Comparison of ENCODE assay signal across 1 cellular context in the genomic region with DNA sequence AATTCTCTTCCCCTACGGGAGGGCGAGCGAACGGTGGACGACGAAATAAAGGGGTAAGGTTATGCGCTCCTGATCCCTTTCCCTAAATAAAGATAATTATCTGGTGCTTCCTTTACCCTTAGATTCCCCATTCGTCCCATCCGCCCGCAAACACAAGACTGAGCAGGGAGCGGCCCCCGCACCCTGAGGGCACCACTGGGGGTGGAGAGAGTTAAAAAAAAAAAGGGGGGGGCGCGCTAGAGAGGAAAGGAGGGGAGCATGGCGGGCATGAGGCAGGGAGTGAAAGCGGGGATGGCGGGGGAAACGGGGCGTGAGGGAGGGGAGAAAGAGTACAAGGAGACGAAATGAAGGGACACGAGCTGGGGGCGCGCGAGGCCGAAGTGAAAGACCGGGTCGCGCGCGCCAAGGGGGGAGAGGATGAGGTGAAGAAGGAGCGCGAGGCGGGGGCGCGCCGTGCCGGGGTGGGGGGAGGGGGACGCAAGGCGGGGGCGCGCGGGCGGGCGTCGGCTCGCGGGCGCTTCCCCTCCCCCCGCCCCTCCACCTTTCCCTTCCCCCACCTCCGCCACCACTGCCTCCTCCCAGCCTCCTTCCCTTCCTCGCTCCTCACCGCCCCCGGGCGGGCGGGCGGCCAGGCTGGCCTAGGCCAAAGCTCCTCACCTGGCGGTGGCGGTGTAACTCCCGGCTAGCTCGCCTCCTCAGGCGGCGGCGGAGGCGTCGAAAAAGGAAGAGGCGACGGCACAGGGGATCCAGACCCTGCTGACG.
TF ChIP-seq lines count a peak whose summit lies in the region.

No MANE protein-coding gene starts in this region.

TF ChIP-seq in K562, 482 proteins besides CTCF, POLR2A, EP300 and RAD21 (continued from another document and continues in another):
- TF ChIP-seq, protein P1, sequence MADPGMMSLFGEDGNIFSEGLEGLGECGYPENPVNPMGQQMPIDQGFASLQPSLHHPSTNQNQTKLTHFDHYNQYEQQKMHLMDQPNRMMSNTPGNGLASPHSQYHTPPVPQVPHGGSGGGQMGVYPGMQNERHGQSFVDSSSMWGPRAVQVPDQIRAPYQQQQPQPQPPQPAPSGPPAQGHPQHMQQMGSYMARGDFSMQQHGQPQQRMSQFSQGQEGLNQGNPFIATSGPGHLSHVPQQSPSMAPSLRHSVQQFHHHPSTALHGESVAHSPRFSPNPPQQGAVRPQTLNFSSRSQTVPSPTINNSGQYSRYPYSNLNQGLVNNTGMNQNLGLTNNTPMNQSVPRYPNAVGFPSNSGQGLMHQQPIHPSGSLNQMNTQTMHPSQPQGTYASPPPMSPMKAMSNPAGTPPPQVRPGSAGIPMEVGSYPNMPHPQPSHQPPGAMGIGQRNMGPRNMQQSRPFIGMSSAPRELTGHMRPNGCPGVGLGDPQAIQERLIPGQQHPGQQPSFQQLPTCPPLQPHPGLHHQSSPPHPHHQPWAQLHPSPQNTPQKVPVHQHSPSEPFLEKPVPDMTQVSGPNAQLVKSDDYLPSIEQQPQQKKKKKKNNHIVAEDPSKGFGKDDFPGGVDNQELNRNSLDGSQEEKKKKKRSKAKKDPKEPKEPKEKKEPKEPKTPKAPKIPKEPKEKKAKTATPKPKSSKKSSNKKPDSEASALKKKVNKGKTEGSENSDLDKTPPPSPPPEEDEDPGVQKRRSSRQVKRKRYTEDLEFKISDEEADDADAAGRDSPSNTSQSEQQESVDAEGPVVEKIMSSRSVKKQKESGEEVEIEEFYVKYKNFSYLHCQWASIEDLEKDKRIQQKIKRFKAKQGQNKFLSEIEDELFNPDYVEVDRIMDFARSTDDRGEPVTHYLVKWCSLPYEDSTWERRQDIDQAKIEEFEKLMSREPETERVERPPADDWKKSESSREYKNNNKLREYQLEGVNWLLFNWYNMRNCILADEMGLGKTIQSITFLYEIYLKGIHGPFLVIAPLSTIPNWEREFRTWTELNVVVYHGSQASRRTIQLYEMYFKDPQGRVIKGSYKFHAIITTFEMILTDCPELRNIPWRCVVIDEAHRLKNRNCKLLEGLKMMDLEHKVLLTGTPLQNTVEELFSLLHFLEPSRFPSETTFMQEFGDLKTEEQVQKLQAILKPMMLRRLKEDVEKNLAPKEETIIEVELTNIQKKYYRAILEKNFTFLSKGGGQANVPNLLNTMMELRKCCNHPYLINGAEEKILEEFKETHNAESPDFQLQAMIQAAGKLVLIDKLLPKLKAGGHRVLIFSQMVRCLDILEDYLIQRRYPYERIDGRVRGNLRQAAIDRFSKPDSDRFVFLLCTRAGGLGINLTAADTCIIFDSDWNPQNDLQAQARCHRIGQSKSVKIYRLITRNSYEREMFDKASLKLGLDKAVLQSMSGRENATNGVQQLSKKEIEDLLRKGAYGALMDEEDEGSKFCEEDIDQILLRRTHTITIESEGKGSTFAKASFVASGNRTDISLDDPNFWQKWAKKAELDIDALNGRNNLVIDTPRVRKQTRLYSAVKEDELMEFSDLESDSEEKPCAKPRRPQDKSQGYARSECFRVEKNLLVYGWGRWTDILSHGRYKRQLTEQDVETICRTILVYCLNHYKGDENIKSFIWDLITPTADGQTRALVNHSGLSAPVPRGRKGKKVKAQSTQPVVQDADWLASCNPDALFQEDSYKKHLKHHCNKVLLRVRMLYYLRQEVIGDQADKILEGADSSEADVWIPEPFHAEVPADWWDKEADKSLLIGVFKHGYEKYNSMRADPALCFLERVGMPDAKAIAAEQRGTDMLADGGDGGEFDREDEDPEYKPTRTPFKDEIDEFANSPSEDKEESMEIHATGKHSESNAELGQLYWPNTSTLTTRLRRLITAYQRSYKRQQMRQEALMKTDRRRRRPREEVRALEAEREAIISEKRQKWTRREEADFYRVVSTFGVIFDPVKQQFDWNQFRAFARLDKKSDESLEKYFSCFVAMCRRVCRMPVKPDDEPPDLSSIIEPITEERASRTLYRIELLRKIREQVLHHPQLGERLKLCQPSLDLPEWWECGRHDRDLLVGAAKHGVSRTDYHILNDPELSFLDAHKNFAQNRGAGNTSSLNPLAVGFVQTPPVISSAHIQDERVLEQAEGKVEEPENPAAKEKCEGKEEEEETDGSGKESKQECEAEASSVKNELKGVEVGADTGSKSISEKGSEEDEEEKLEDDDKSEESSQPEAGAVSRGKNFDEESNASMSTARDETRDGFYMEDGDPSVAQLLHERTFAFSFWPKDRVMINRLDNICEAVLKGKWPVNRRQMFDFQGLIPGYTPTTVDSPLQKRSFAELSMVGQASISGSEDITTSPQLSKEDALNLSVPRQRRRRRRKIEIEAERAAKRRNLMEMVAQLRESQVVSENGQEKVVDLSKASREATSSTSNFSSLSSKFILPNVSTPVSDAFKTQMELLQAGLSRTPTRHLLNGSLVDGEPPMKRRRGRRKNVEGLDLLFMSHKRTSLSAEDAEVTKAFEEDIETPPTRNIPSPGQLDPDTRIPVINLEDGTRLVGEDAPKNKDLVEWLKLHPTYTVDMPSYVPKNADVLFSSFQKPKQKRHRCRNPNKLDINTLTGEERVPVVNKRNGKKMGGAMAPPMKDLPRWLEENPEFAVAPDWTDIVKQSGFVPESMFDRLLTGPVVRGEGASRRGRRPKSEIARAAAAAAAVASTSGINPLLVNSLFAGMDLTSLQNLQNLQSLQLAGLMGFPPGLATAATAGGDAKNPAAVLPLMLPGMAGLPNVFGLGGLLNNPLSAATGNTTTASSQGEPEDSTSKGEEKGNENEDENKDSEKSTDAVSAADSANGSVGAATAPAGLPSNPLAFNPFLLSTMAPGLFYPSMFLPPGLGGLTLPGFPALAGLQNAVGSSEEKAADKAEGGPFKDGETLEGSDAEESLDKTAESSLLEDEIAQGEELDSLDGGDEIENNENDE (IDR thresholded peaks at IDR 0.05; ENCODE audit: low read depth, low read length), result no peak
- TF ChIP-seq TRIM28 (IDR thresholded peaks at IDR 0.05), result no peak
- TF ChIP-seq, protein P2, sequence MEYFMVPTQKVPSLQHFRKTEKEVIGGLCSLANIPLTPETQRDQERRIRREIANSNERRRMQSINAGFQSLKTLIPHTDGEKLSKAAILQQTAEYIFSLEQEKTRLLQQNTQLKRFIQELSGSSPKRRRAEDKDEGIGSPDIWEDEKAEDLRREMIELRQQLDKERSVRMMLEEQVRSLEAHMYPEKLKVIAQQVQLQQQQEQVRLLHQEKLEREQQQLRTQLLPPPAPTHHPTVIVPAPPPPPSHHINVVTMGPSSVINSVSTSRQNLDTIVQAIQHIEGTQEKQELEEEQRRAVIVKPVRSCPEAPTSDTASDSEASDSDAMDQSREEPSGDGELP (CRISPR knock-in tag; IDR thresholded peaks at IDR 0.05; ENCODE audit: borderline replicate concordance), result peak; percentile 55
- TF ChIP-seq ZNF197 (CRISPR knock-in tag; IDR thresholded peaks at IDR 0.05; ENCODE audit: low read depth), result 0 out of 2 replicates have a peak, but pooled peaks have one; percentile 55
- no peak for TF ChIP-seq ZNF232 (CRISPR knock-in tag; IDR thresholded peaks at IDR 0.05)
- no peak for TF ChIP-seq PTTG1 (tag; IDR thresholded peaks at IDR 0.05; ENCODE audit: low read depth)
- TF ChIP-seq ZNF212 (CRISPR knock-in tag; IDR thresholded peaks at IDR 0.05), result no peak
- TF ChIP-seq, protein P3, sequence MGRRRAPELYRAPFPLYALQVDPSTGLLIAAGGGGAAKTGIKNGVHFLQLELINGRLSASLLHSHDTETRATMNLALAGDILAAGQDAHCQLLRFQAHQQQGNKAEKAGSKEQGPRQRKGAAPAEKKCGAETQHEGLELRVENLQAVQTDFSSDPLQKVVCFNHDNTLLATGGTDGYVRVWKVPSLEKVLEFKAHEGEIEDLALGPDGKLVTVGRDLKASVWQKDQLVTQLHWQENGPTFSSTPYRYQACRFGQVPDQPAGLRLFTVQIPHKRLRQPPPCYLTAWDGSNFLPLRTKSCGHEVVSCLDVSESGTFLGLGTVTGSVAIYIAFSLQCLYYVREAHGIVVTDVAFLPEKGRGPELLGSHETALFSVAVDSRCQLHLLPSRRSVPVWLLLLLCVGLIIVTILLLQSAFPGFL (CRISPR knock-in tag; IDR thresholded peaks at IDR 0.05), result no peak
- no peak for TF ChIP-seq NR2C2 (CRISPR knock-in tag; IDR thresholded peaks at IDR 0.05)
- 0 out of 2 replicates have a peak, but pooled peaks have one; percentile 39 for TF ChIP-seq NR2C2 (tag; IDR thresholded peaks at IDR 0.05)
- TF ChIP-seq ZEB2 (IDR thresholded peaks at IDR 0.05), result no peak
- TF ChIP-seq BRCA1 (IDR thresholded peaks at IDR 0.05), result no peak
- TF ChIP-seq BRCA1 (CRISPR knock-in tag; IDR thresholded peaks at IDR 0.05), result no peak
- TF ChIP-seq PHF8 (IDR thresholded peaks at IDR 0.05; ENCODE audit: borderline replicate concordance, low read length), result peak; percentile 44; the same call in 1 of the 2 replicates
- TF ChIP-seq CREB1 (IDR thresholded peaks at IDR 0.05), result no peak
- no peak for TF ChIP-seq CREB1 (CRISPR knock-in tag; IDR thresholded peaks at IDR 0.05)
- no peak for TF ChIP-seq SAFB2 (IDR thresholded peaks at IDR 0.05; ENCODE audit: borderline replicate concordance, low read depth, low read length, severe bottlenecking)
- TF ChIP-seq KDM5B (IDR thresholded peaks at IDR 0.05; ENCODE audit: insufficient replicate concordance, low read depth, low read length), result peak; percentile 52
- TF ChIP-seq MAZ (CRISPR knock-in tag; conservative IDR thresholded peaks at IDR 0.05 in 1 of 2, IDR thresholded peaks at IDR 0.05 in 1 of 2), result peak in 1 of 2 experiments; percentile 93; a peak in 2 of 4 replicates
- TF ChIP-seq POLR2AphosphoS5 (IDR thresholded peaks at IDR 0.05; ENCODE audit: control insufficient read depth, insufficient read depth, low read depth, low read length), result peak; percentile 55
- TF ChIP-seq, protein P4, sequence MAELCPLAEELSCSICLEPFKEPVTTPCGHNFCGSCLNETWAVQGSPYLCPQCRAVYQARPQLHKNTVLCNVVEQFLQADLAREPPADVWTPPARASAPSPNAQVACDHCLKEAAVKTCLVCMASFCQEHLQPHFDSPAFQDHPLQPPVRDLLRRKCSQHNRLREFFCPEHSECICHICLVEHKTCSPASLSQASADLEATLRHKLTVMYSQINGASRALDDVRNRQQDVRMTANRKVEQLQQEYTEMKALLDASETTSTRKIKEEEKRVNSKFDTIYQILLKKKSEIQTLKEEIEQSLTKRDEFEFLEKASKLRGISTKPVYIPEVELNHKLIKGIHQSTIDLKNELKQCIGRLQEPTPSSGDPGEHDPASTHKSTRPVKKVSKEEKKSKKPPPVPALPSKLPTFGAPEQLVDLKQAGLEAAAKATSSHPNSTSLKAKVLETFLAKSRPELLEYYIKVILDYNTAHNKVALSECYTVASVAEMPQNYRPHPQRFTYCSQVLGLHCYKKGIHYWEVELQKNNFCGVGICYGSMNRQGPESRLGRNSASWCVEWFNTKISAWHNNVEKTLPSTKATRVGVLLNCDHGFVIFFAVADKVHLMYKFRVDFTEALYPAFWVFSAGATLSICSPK (IDR thresholded peaks at IDR 0.05; ENCODE audit: borderline replicate concordance), result no peak
- TF ChIP-seq, protein P5, sequence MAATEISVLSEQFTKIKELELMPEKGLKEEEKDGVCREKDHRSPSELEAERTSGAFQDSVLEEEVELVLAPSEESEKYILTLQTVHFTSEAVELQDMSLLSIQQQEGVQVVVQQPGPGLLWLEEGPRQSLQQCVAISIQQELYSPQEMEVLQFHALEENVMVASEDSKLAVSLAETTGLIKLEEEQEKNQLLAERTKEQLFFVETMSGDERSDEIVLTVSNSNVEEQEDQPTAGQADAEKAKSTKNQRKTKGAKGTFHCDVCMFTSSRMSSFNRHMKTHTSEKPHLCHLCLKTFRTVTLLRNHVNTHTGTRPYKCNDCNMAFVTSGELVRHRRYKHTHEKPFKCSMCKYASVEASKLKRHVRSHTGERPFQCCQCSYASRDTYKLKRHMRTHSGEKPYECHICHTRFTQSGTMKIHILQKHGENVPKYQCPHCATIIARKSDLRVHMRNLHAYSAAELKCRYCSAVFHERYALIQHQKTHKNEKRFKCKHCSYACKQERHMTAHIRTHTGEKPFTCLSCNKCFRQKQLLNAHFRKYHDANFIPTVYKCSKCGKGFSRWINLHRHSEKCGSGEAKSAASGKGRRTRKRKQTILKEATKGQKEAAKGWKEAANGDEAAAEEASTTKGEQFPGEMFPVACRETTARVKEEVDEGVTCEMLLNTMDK (IDR thresholded peaks at IDR 0.05; ENCODE audit: borderline replicate concordance, insufficient read depth, low read depth, low read length, poor library complexity, severe bottlenecking), result peak; percentile 83
- TF ChIP-seq GATAD2A (IDR thresholded peaks at IDR 0.05), result peak; percentile 77
- TF ChIP-seq EWSR1 (IDR thresholded peaks at IDR 0.05; ENCODE audit: borderline replicate concordance, low read depth, partially characterized antibody), result no peak
- TF ChIP-seq SUPT5H (IDR thresholded peaks at IDR 0.05), result peak; percentile 69
- TF ChIP-seq BDP1 (IDR thresholded peaks at IDR 0.05; ENCODE audit: insufficient read depth, insufficient read length), result no peak
- TF ChIP-seq BRD9 (IDR thresholded peaks at IDR 0.05; ENCODE audit: low read depth, partially characterized antibody), result peak; percentile 28
- TF ChIP-seq, protein P6, sequence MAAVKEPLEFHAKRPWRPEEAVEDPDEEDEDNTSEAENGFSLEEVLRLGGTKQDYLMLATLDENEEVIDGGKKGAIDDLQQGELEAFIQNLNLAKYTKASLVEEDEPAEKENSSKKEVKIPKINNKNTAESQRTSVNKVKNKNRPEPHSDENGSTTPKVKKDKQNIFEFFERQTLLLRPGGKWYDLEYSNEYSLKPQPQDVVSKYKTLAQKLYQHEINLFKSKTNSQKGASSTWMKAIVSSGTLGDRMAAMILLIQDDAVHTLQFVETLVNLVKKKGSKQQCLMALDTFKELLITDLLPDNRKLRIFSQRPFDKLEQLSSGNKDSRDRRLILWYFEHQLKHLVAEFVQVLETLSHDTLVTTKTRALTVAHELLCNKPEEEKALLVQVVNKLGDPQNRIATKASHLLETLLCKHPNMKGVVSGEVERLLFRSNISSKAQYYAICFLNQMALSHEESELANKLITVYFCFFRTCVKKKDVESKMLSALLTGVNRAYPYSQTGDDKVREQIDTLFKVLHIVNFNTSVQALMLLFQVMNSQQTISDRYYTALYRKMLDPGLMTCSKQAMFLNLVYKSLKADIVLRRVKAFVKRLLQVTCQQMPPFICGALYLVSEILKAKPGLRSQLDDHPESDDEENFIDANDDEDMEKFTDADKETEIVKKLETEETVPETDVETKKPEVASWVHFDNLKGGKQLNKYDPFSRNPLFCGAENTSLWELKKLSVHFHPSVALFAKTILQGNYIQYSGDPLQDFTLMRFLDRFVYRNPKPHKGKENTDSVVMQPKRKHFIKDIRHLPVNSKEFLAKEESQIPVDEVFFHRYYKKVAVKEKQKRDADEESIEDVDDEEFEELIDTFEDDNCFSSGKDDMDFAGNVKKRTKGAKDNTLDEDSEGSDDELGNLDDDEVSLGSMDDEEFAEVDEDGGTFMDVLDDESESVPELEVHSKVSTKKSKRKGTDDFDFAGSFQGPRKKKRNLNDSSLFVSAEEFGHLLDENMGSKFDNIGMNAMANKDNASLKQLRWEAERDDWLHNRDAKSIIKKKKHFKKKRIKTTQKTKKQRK (IDR thresholded peaks at IDR 0.05; ENCODE audit: borderline replicate concordance, low read depth, low read length), result no peak
- TF ChIP-seq DDX20 (tag; IDR thresholded peaks at IDR 0.05; ENCODE audit: low read depth), result no peak
- TF ChIP-seq POLR2AphosphoS2 (IDR thresholded peaks at IDR 0.05; ENCODE audit: low read length), result no peak
- TF ChIP-seq, protein P7, sequence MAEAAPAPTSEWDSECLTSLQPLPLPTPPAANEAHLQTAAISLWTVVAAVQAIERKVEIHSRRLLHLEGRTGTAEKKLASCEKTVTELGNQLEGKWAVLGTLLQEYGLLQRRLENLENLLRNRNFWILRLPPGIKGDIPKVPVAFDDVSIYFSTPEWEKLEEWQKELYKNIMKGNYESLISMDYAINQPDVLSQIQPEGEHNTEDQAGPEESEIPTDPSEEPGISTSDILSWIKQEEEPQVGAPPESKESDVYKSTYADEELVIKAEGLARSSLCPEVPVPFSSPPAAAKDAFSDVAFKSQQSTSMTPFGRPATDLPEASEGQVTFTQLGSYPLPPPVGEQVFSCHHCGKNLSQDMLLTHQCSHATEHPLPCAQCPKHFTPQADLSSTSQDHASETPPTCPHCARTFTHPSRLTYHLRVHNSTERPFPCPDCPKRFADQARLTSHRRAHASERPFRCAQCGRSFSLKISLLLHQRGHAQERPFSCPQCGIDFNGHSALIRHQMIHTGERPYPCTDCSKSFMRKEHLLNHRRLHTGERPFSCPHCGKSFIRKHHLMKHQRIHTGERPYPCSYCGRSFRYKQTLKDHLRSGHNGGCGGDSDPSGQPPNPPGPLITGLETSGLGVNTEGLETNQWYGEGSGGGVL (CRISPR knock-in tag; IDR thresholded peaks at IDR 0.05), result no peak
